Comparison of ENCODE assay signal across 34 cellular contexts in the genomic region with DNA sequence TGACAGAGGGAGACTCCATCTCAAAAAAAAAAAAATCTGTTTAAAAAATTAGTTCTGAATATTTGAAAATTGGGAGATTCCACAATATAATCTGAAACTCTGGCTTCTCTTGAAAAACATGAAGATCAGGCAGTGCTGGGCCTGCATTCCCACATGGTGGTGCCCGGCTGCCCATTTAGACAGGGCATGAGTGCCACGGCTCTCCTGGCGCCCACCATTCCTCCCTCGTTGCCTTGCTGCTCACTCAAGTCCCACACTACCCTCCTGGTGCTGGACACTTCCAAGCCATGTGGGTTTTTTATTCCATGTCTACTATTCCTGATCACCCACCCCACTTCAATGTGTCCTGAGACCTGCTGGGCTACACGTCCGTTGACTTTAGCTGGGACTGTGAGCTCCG. TPM values are rescaled to one million over a fixed set of nuclear protein-coding genes. Genes with fewer than 3 reads are reported as not detected.
"Had no signal": no experiment of that assay in that cellular context is flagged by ENCODE, and none has a peak within 500 bp of the region (broad histone marks: within the 10 kb centered on the region; RNA-seq: fewer than 3 reads in every experiment).

No MANE protein-coding gene starts in this region.

- H3K4me1 ChIP-seq: left lung, parathyroid adenoma had no signal

- ATAC-seq: heart left ventricle; left colon; left lung; right lobe of liver; stimulated activated naive B cell treated with anti-CD40 and anti-IgM and Interleukin-4, amounts not matched to agents 10 μg/mL and 1 μg/mL and 100 μg/mL, for 72 hours; stimulated activated naive CD8-positive, alpha-beta T cell treated with anti-CD3 and anti-CD28 coated beads, Interleukin-15, Interleukin-2, amounts not matched to agents 100 U/mL and 50 U/mL, for 24 hours had no signal

- DNase-seq: hypothalamus; immature natural killer cell; kidney; left lung; mesendoderm; naive B cell; occipital lobe; right lobe of liver; stimulated activated CD4-positive, alpha-beta T cell treated with anti-CD3 and anti-CD28 coated beads, Interleukin-12 subunit alpha, Interleukin-12 subunit beta, amount 100 ng/mL, for 4 hours; stimulated activated CD4-positive, alpha-beta T cell treated with anti-CD3 and anti-CD28 coated beads, Interleukin-15, amount 100 ng/mL, for 24 hours; stimulated activated CD4-positive, alpha-beta T cell treated with anti-CD3 and anti-CD28 coated beads, Interleukin-2, amount 100 ng/mL, for 24 hours; stimulated activated CD4-positive, alpha-beta T cell treated with anti-CD3 and anti-CD28 coated beads, Interleukin-4, amount 100 ng/mL, for 1 hour; stimulated activated naive B cell treated with anti-CD40 and anti-IgM and Interleukin-4, amounts not matched to agents 10 μg/mL and 1 μg/mL and 100 μg/mL, for 72 hours; stimulated activated naive CD8-positive, alpha-beta T cell treated with anti-CD3 and anti-CD28 coated beads, Interleukin-15, Interleukin-2, amounts not matched to agents 100 U/mL and 50 U/mL, for 24 hours; stomach; testis; thyroid gland; transverse colon; upper lobe of left lung had no signal

- H3K4me1 Mint-ChIP-seq: immature natural killer cell; naive B cell; neural crest cell; stimulated activated naive B cell treated with anti-CD40 and anti-IgM and Interleukin-4, amounts not matched to agents 10 μg/mL and 1 μg/mL and 100 μg/mL, for 72 hours had no signal

- H3K9me3 Mint-ChIP-seq: immature natural killer cell; mesothelial cell of epicardium; naive B cell; nephron; neural crest cell; stimulated activated naive B cell treated with anti-CD40 and anti-IgM and Interleukin-4, amounts not matched to agents 10 μg/mL and 1 μg/mL and 100 μg/mL, for 72 hours had no signal

- H3K27ac Mint-ChIP-seq: immature natural killer cell; mesothelial cell of epicardium; nephron; progenitor cell of endocrine pancreas; stimulated activated naive B cell treated with anti-CD40 and anti-IgM and Interleukin-4, amounts not matched to agents 10 μg/mL and 1 μg/mL and 100 μg/mL, for 72 hours had no signal

- H3K36me3 ChIP-seq: heart left ventricle, left lung, neutrophil, right atrium auricular region, right lobe of liver, stomach, thyroid gland, transverse colon, upper lobe of left lung had no signal

- H3K4me3 ChIP-seq: heart left ventricle, left lung, lung, right atrium auricular region, right lobe of liver, smooth muscle cell, stomach, testis, thyroid gland, transverse colon, upper lobe of left lung had no signal

- H3K27me3 ChIP-seq: neutrophil, right atrium auricular region, right lobe of liver, testis, thyroid gland, transverse colon, upper lobe of left lung had no signal

- H3K27me3 Mint-ChIP-seq: progenitor cell of endocrine pancreas had no signal

- H3K36me3 Mint-ChIP-seq: immature natural killer cell; mesothelial cell of epicardium; naive B cell; stimulated activated naive B cell treated with anti-CD40 and anti-IgM and Interleukin-4, amounts not matched to agents 10 μg/mL and 1 μg/mL and 100 μg/mL, for 72 hours had no signal

- H3K27ac ChIP-seq: heart left ventricle, left lung, neutrophil, parathyroid adenoma, right atrium auricular region, right lobe of liver, stomach, transverse colon, upper lobe of left lung had no signal

- H3K9me3 ChIP-seq: heart left ventricle, left lung, neutrophil, right atrium auricular region, right lobe of liver, stomach, testis, thyroid gland, transverse colon, upper lobe of left lung had no signal

- H3K4me3 Mint-ChIP-seq: immature natural killer cell; mesothelial cell of epicardium; naive B cell; nephron; neural crest cell; stimulated activated naive B cell treated with anti-CD40 and anti-IgM and Interleukin-4, amounts not matched to agents 10 μg/mL and 1 μg/mL and 100 μg/mL, for 72 hours had no signal

RNA-seq across cellular contexts. Expression of gene MYOM3, which starts 10.8 kb away (rescaled TPM):
- total RNA-seq: mononuclear cell, neural crest cell, osteocyte had no signal
- polyA plus RNA-seq: immature natural killer cell had no signal

RNA-seq across cellular contexts. Expression of gene IL22RA1, which starts 20.2 kb away (rescaled TPM):
- total RNA-seq: mononuclear cell, neural crest cell, occipital lobe, osteocyte, pulmonary artery endothelial cell, skeletal muscle tissue had no signal
- polyA plus RNA-seq: immature natural killer cell, smooth muscle cell had no signal
